ENCODE assay signal across 1 cellular context in the genomic region with DNA sequence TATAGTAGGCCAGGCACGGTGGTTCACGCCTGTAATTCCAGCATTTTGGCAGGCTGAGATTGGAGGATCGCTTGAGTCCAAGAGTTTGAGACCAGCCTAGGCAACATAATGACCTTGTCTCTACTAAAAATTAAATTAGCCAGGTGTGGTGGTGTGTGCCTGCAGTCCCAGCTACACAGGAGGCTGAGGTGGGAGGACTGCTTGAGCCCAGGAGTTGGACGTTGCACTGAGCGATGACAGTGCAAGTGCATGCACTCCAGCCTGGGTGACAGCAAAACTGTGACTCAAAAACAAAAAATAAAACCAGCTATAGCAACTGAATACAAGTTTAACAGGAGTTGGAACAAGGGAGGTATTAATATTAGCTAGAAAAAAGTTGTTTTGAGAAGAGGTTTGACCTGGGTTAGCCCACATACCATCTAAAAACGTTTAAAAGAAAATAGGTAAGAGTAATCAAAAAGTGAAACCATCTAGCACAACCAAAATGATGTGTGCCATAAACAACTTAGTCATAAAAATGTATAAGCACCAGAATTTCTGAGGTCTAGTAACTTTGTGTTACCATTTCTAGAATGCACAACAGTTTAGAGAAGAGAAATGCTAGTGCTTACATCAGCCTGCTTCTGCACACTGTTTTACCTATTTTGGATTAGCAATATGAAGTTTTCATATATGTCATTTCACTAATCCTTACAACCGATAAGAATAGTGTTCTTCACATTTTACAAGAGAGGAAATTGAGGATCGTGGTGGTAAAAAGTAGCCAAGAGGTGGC.
TF ChIP-seq lines count a peak whose summit lies in the region.

No MANE protein-coding gene starts in this region.

TF ChIP-seq in K562, 482 proteins besides CTCF, POLR2A, EP300 and RAD21:
- no peak for TF ChIP-seq TARDBP (IDR thresholded peaks at IDR 0.05)
- no peak for TF ChIP-seq ZNF639 (CRISPR knock-in tag; conservative IDR thresholded peaks at IDR 0.05 in 1 of 2, IDR thresholded peaks at IDR 0.05 in 1 of 2)
- TF ChIP-seq FOXM1 (IDR thresholded peaks at IDR 0.05; ENCODE audit: low read depth) = no peak
- TF ChIP-seq FOXM1 (CRISPR knock-in tag; IDR thresholded peaks at IDR 0.05; ENCODE audit: low read depth) = no peak
- no peak for TF ChIP-seq ADNP (tag; IDR thresholded peaks at IDR 0.05)
- TF ChIP-seq ZNF212 (CRISPR knock-in tag; IDR thresholded peaks at IDR 0.05) = no peak
- no peak for TF ChIP-seq JUN (IDR thresholded peaks at IDR 0.05; ENCODE audit: borderline replicate concordance, low read depth, low read length)
- TF ChIP-seq JUN (CRISPR knock-in tag; IDR thresholded peaks at IDR 0.05; ENCODE audit: borderline replicate concordance) = no peak
- TF ChIP-seq ZEB2 (IDR thresholded peaks at IDR 0.05) = no peak
- TF ChIP-seq SNRNP70 (optimal IDR thresholded peaks at IDR 0.05; ENCODE audit: low read depth, low read length) = no peak
- no peak for TF ChIP-seq ZNF24 (IDR thresholded peaks at IDR 0.05)
- no peak for TF ChIP-seq RFX1 (IDR thresholded peaks at IDR 0.05)
- no peak for TF ChIP-seq KLF13 (tag; IDR thresholded peaks at IDR 0.05; ENCODE audit: borderline replicate concordance, low read depth)
- TF ChIP-seq, protein P1, sequence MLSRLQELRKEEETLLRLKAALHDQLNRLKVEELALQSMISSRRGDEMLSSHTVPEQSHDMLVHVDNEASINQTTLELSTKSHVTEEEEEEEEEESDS (CRISPR knock-in tag; IDR thresholded peaks at IDR 0.05) = no peak
- TF ChIP-seq CREM (IDR thresholded peaks at IDR 0.05; ENCODE audit: low read depth) = no peak
- TF ChIP-seq TCFL5 (CRISPR knock-in tag; conservative IDR thresholded peaks at IDR 0.05) = no peak
- no peak for TF ChIP-seq BDP1 (IDR thresholded peaks at IDR 0.05; ENCODE audit: insufficient read depth, insufficient read length)
- no peak for TF ChIP-seq ZNF384 (IDR thresholded peaks at IDR 0.05; ENCODE audit: low read depth, low read length)
- no peak for TF ChIP-seq RNF219 (CRISPR knock-in tag; IDR thresholded peaks at IDR 0.05)
- no peak for TF ChIP-seq SOX6 (IDR thresholded peaks at IDR 0.05)
- TF ChIP-seq ZNF277 (CRISPR knock-in tag; IDR thresholded peaks at IDR 0.05; ENCODE audit: borderline replicate concordance) = no peak
